In genomic region chr1:84968101-84968500, GRCh38 we compare ENCODE assay signal across 13 cellular contexts. TPM values are rescaled to one million over a fixed set of nuclear protein-coding genes. Genes with fewer than 3 reads are reported as not detected.
DNase-seq lines count a peak whose midpoint lies in the region; TF ChIP-seq lines count a peak whose summit lies in the region.
"Had no signal": no experiment of that assay in that cellular context is flagged by ENCODE, and none has a peak within 500 bp of the region (broad histone marks: within the 10 kb centered on the region; RNA-seq: fewer than 3 reads in every experiment).

No MANE protein-coding gene starts in this region.

- no peaks in the 10 kb centered on the region for H3K36me3 ChIP-seq in mucosa of rectum (ENCODE audit: control insufficient read depth in 2 of 2, insufficient read depth in 2 of 2, low read length in 2 of 2)
- no peaks in the 10 kb centered on the region for H3K36me3 ChIP-seq in transverse colon
- H3K36me3 ChIP-seq: BE2C, HAP-1 had no signal

- H3K4me3 Mint-ChIP-seq in activated T-helper 2 cell treated with anti-CD3 and anti-CD28 coated beads, Interferon-gamma antibody, Interleukin-2, Interleukin-4, amounts not matched to agents 10 μg/mL and 5 μg/mL and 100 μg/mL, durations not matched to agents 14 hours and 24 hours and 36 hours (ENCODE audit: low read depth): no peak overlapping the region
- H3K4me3 Mint-ChIP-seq: CD4-positive, alpha-beta memory T cell had no signal

- peak overlapping the region; percentile 9 for H3K27ac Mint-ChIP-seq in activated T-helper 2 cell treated with anti-CD3 and anti-CD28 coated beads, Interferon-gamma antibody, Interleukin-2, Interleukin-4, amounts not matched to agents 10 μg/mL and 5 μg/mL and 100 μg/mL, durations not matched to agents 14 hours and 24 hours and 36 hours
- H3K27ac Mint-ChIP-seq: CD4-positive, alpha-beta memory T cell had no signal

- no peaks in the 10 kb centered on the region for H3K9me3 Mint-ChIP-seq in activated T-helper 2 cell treated with anti-CD3 and anti-CD28 coated beads, Interferon-gamma antibody, Interleukin-2, Interleukin-4, amounts not matched to agents 10 μg/mL and 5 μg/mL and 100 μg/mL, durations not matched to agents 14 hours and 24 hours and 36 hours

- H3K9me3 ChIP-seq in mucosa of rectum (ENCODE audit: control insufficient read depth in 2 of 2, low read length in 2 of 2) (no peaks in the 10 kb centered on the region), transverse colon (no peaks in the 10 kb centered on the region)
- H3K9me3 ChIP-seq: A549, BE2C, HAP-1 had no signal

- H3K4me1 Mint-ChIP-seq in activated T-helper 2 cell treated with anti-CD3 and anti-CD28 coated beads, Interferon-gamma antibody, Interleukin-2, Interleukin-4, amounts not matched to agents 10 μg/mL and 5 μg/mL and 100 μg/mL, durations not matched to agents 14 hours and 24 hours and 36 hours (ENCODE audit: low read depth): peaks cover 49% of the 10 kb centered on the region

- H3K27me3 ChIP-seq in mucosa of rectum (ENCODE audit: control insufficient read depth in 2 of 2, insufficient read depth in 2 of 2, low read length in 2 of 2) (no peaks in the 10 kb centered on the region), transverse colon (no peaks in the 10 kb centered on the region)
- H3K27me3 ChIP-seq: BE2C had no signal

- H3K4me3 ChIP-seq in mucosa of rectum (ENCODE audit: low read length in 2 of 2) (peak overlapping the region; percentile 2 to 15), transverse colon (no peak overlapping the region)
- H3K4me3 ChIP-seq: A549, HAP-1 had no signal

- H3K36me3 Mint-ChIP-seq in activated T-helper 2 cell treated with anti-CD3 and anti-CD28 coated beads, Interferon-gamma antibody, Interleukin-2, Interleukin-4, amounts not matched to agents 10 μg/mL and 5 μg/mL and 100 μg/mL, durations not matched to agents 14 hours and 24 hours and 36 hours (ENCODE audit: low read depth): peaks cover 83% of the 10 kb centered on the region

- TF ChIP-seq POLR2A in transverse colon (IDR thresholded peaks at IDR 0.05): no peak

- 58 to 60% methylated on average over 1 of the region's 1 CpG for WGBS in transverse colon (ENCODE audit: low coverage in 1 of 2), 2 donors

- peak; percentile 3 for DNase-seq in LoVo (ENCODE audit: low spot score)
- no peak for DNase-seq in activated T-helper 2 cell treated with anti-CD3 and anti-CD28 coated beads, Interferon-gamma antibody, Interleukin-2, Interleukin-4, amounts not matched to agents 10 μg/mL and 5 μg/mL and 100 μg/mL, durations not matched to agents 14 hours and 24 hours and 36 hours (ENCODE audit: low spot score)
- DNase-seq in transverse colon: peak; percentile 18
- DNase-seq in kidney glomerular epithelial cell (lab: John Stamatoyannopoulos, UW): no peak
- no peak for DNase-seq in activated CD4-positive, alpha-beta T cell treated with anti-CD3 and anti-CD28 coated beads, Interleukin-2, amount 50 U/mL, for 4 hours
- no peak for DNase-seq in globus pallidus (ENCODE audit: low spot score)
- DNase-seq: BE2C; CD4-positive, alpha-beta memory T cell; DMS79 had no signal

- TF ChIP-seq EP300 in transverse colon (IDR thresholded peaks at IDR 0.05; ENCODE audit: low read depth): no peak

- peak overlapping the region in 1 of 2 donors; percentile 42 for H3K9ac ChIP-seq in mucosa of rectum (ENCODE audit: low read depth in 1 of 2, low read length in 2 of 2)

- in situ Hi-C loops in transverse colon (cut with MboI; ENCODE audit: low pct_ligation_motif_present in 1 of 4, low pct_unique_long_range_greater_than_20kb in 1 of 4, low sequenced_read_pairs in 3 of 4): loop anchor here in 1 of 4 donors (25.0 kb wide), 1 partner anchor 269 kb away; no protein-coding TSS in a partner anchor

- no peak for TF ChIP-seq CTCF in transverse colon (IDR thresholded peaks at IDR 0.05)

- H3K27me3 Mint-ChIP-seq in activated T-helper 2 cell treated with anti-CD3 and anti-CD28 coated beads, Interferon-gamma antibody, Interleukin-2, Interleukin-4, amounts not matched to agents 10 μg/mL and 5 μg/mL and 100 μg/mL, durations not matched to agents 14 hours and 24 hours and 36 hours (ENCODE audit: low read depth): no peaks in the 10 kb centered on the region
- H3K27me3 Mint-ChIP-seq: CD4-positive, alpha-beta memory T cell had no signal

- H3K27ac ChIP-seq in mucosa of rectum (ENCODE audit: low read depth in 2 of 2, low read length in 2 of 2) (peak overlapping the region; percentile 49 to 84), transverse colon (peak overlapping the region; percentile 20 to 78 (median 62))
- H3K27ac ChIP-seq: A549, C4-2B had no signal

- intact Hi-C loops in activated T-helper 2 cell treated with anti-CD3 and anti-CD28 coated beads, Interferon-gamma antibody, Interleukin-2, Interleukin-4, amounts not matched to agents 10 μg/mL and 5 μg/mL and 100 μg/mL, durations not matched to agents 14 hours and 24 hours and 36 hours (cut with micrococcal nuclease): no loop called here
- intact Hi-C loops in transverse colon (cut with DNase I; ENCODE audit: low total_unique reads): no loop called here

- H3K4me1 ChIP-seq in mucosa of rectum (ENCODE audit: control insufficient read depth in 2 of 2, insufficient read depth in 2 of 2, low read length in 2 of 2) (peaks cover 3 to 26% of the 10 kb centered on the region in 2 donors), transverse colon (peaks cover 0 to 43% (median 25%) of the 10 kb centered on the region in 4 donors)
- H3K4me1 ChIP-seq: A549, BE2C, HAP-1 had no signal

RNA-seq across cellular contexts. Expression of gene MCOLN2, which starts 28.8 kb away (rescaled TPM):
- total RNA-seq in activated T-helper 2 cell treated with anti-CD3 and anti-CD28 coated beads, Interferon-gamma antibody, Interleukin-2, Interleukin-4, amounts not matched to agents 10 μg/mL and 5 μg/mL and 100 μg/mL, durations not matched to agents 14 hours and 24 hours and 36 hours: 142 and 143 TPM in 2 replicates
- total RNA-seq in transverse colon: 100 to 1,000 TPM in 2 of 4 donors, 10 to 100 TPM in 2; 15.7 to 133 (median 82.7) TPM

Comparison
In these comparisons a context has a peak if more than half of its experiments do, and no peak if none do; other contexts are left out.
1. DNase-seq: peak in LoVo (single experiment) and transverse colon (single experiment); none in activated T-helper 2 cell treated with anti-CD3 and anti-CD28 coated beads, Interferon-gamma antibody, Interleukin-2, Interleukin-4, amounts not matched to agents 10 μg/mL and 5 μg/mL and 100 μg/mL, durations not matched to agents 14 hours and 24 hours and 36 hours (single experiment), kidney glomerular epithelial cell (single experiment), activated CD4-positive, alpha-beta T cell treated with anti-CD3 and anti-CD28 coated beads, Interleukin-2, amount 50 U/mL, for 4 hours (0 of 2) and globus pallidus (single experiment).
2. H3K4me3 ChIP-seq: peak in mucosa of rectum (2 of 2); none in transverse colon (0 of 4).